Comparison of ENCODE assay signal across 1 cellular context in genomic region chr10:8581521-8582225, GRCh38.
TF ChIP-seq lines count a peak whose summit lies in the region.

No MANE protein-coding gene starts in this region.

TF ChIP-seq in GM12878, 131 proteins besides CTCF, POLR2A, EP300 and RAD21 (continued from another document):
- no peak for TF ChIP-seq ELK1 (IDR thresholded peaks at IDR 0.05; ENCODE audit: low read depth, low read length)
